In the genomic region with DNA sequence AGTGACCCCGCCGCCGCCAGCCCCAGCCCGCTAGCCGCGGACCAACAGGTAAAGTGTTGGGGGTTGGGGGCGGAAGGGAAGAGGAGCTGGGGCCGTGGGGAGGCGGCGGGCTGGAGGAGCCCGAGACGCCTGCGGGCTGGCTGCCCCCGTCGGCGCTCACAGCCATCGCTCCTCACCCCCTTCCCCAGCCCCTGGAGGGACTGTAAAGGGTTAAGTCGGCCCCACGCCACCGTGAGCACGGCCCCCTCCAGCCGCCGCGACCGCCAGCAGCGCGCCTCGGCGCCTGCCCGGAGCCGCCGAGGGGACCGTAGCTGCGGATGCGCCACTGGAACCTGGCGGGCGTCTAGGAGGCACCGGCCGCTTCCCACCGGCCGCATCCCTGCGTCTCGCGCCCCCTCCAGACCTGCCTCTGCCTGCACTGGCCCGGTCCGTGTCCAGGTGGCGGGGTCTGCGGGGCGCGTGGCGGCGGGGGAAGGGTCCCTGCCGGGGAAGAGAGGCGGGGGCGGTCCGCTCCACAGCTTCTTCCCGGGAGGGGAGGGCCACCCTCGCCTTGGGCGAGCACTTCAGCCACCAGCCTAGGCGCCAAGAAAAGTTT, we compare ENCODE assay signal across 8 cellular contexts. TPM values are rescaled to one million over a fixed set of nuclear protein-coding genes. Genes with fewer than 3 reads are reported as not detected.
DNase-seq lines count a peak whose midpoint lies in the region; ATAC-seq and TF ChIP-seq lines count a peak whose summit lies in the region.

No MANE protein-coding gene starts in this region.

- H3K9me3 ChIP-seq in BLaER1 treated with 17β-estradiol and CSF1 and Interleukin-3, amounts not matched to agents 10 nM and 100 nM (replicated peaks in 1 of 11), result no peaks in the 10 kb centered on the region
- H3K9me3 ChIP-seq in HUES6 (ENCODE audit: control insufficient read depth, insufficient read depth, low read depth, low read length) (no peaks in the 10 kb centered on the region), neuronal stem cell (replicated peaks in 1 of 2; ENCODE audit: control insufficient read depth in 2 of 2, insufficient read depth in 1 of 2, low read depth in 1 of 2, low read length in 2 of 2) (no peaks in the 10 kb centered on the region)

- ATAC-seq in GM19395 (IDR thresholded peaks at IDR 0.05; ENCODE audit: unreplicated experiment), result peak; percentile 32

- H3K36me3 ChIP-seq in BLaER1 treated with 17β-estradiol and CSF1 and Interleukin-3, amounts not matched to agents 10 nM and 100 nM, result peaks cover 0 to 5% (median 0%) of the 10 kb centered on the region in 11 experiments; a peak in 1 of 22 replicates
- H3K36me3 ChIP-seq in HUES6 (ENCODE audit: control insufficient read depth, insufficient read depth, low read length) (no peaks in the 10 kb centered on the region), neuronal stem cell (replicated peaks in 1 of 2; ENCODE audit: control insufficient read depth in 2 of 2, insufficient read depth in 2 of 2, low read length in 2 of 2) (no peaks in the 10 kb centered on the region)

- H4K20me1 ChIP-seq in BLaER1 treated with 17β-estradiol and CSF1 and Interleukin-3, amounts not matched to agents 10 nM and 100 nM, result peaks cover 0 to 17% (median 0%) of the 10 kb centered on the region in 11 experiments; a peak in 8 of 22 replicates

- peak overlapping the region; percentile 64 to 84 (median 77); a peak in 21 of 22 replicates for H3K9ac ChIP-seq in BLaER1 treated with 17β-estradiol and CSF1 and Interleukin-3, amounts not matched to agents 10 nM and 100 nM
- H3K9ac ChIP-seq in HUES6 (ENCODE audit: low read length), result peak overlapping the region; percentile 56
- peak overlapping the region; percentile 95 for H3K9ac ChIP-seq in neuronal stem cell (ENCODE audit: low read depth, low read length, poor library complexity)

- no peak overlapping the region for H2BK120ac ChIP-seq in neuronal stem cell (ENCODE audit: low read depth, low read length)

- H2BK5ac ChIP-seq in neuronal stem cell (ENCODE audit: low read length), result no peak overlapping the region

- peak overlapping the region; percentile 78 to 96 (median 94) for H3K4me2 ChIP-seq in BLaER1 treated with 17β-estradiol and CSF1 and Interleukin-3, amounts not matched to agents 10 nM and 100 nM
- peak overlapping the region; percentile 93 for H3K4me2 ChIP-seq in neuronal stem cell (ENCODE audit: insufficient read depth, low read length, poor library complexity, severe bottlenecking)

- no peak overlapping the region for H3K4ac ChIP-seq in neuronal stem cell (ENCODE audit: low read length)

- H2AFZ ChIP-seq in neuronal stem cell (ENCODE audit: low read length), result peak overlapping the region; percentile 100

- H3K27ac ChIP-seq in BLaER1 treated with 17β-estradiol and CSF1 and Interleukin-3, amounts not matched to agents 10 nM and 100 nM, result peak overlapping the region in 9 of 11 experiments; percentile 49 to 71 (median 65); a peak in 18 of 22 replicates
- no peak overlapping the region for H3K27ac ChIP-seq in HUES6 (ENCODE audit: low read depth, low read length)
- H3K27ac ChIP-seq in neuronal stem cell (replicated peaks; ENCODE audit: low read length), result peak overlapping the region; percentile 83

- no peak overlapping the region for H4K91ac ChIP-seq in neuronal stem cell (ENCODE audit: low read depth, low read length, poor library complexity)

- TF ChIP-seq CTCF in fibroblast of the aortic adventitia (IDR thresholded peaks at IDR 0.05; ENCODE audit: insufficient read depth, low read length), result no peak

- peaks cover 0 to 24% (median 12%) of the 10 kb centered on the region in 10 experiments; a peak in 14 of 20 replicates for H3K4me1 ChIP-seq in BLaER1 treated with 17β-estradiol and CSF1 and Interleukin-3, amounts not matched to agents 10 nM and 100 nM
- H3K4me1 ChIP-seq in HUES6 (ENCODE audit: control insufficient read depth, insufficient read depth, low read length), result peaks cover 16% of the 10 kb centered on the region
- H3K4me1 ChIP-seq in neuronal stem cell (ENCODE audit: control insufficient read depth in 2 of 2, insufficient read depth in 1 of 2, low read depth in 1 of 2, low read length in 2 of 2), result peaks cover 3 to 8% of the 10 kb centered on the region in 2 donors

- WGBS in neuronal stem cell (ENCODE audit: extremely low coverage in 2 of 2, insufficient read length in 2 of 2, insufficient replicate concordance in 1 of 2), 2 donors, result no CpG with 5 or more reads among the region's 60 CpGs

- H2BK12ac ChIP-seq in neuronal stem cell (ENCODE audit: low read length), result no peak overlapping the region

- H3K14ac ChIP-seq in neuronal stem cell (ENCODE audit: low read length), result no peak overlapping the region

- peak; percentile 74 for DNase-seq in activated CD8-positive, alpha-beta memory T cell treated with anti-CD3 and anti-CD28 coated beads for 24 hours
- no peak for DNase-seq in fibroblast of the aortic adventitia (ENCODE audit: low read depth)
- DNase-seq in neuronal stem cell (ENCODE audit: low spot score), result peak; percentile 57
- DNase-seq in NCI-H2107 (lab: John Stamatoyannopoulos, UW), result no peak
- DNase-seq in kidney tubule cell (ENCODE audit: low spot score), result no peak

- H2BK15ac ChIP-seq in neuronal stem cell (ENCODE audit: low read length), result peak overlapping the region; percentile 22

- H3K79me1 ChIP-seq in neuronal stem cell (ENCODE audit: low read depth, low read length), result no peaks in the 10 kb centered on the region

- H3K23ac ChIP-seq in neuronal stem cell (ENCODE audit: low read depth, low read length, poor library complexity), result peak overlapping the region; percentile 56

- peak overlapping the region; percentile 74 to 91 (median 86) for H3K4me3 ChIP-seq in BLaER1 treated with 17β-estradiol and CSF1 and Interleukin-3, amounts not matched to agents 10 nM and 100 nM
- H3K4me3 ChIP-seq in HUES6 (ENCODE audit: low read depth, low read length) (peak overlapping the region; percentile 83), fibroblast of the aortic adventitia (ENCODE audit: low read depth, low read length) (peak overlapping the region; percentile 63), neuronal stem cell (ENCODE audit: low read length in 2 of 2) (peak overlapping the region; percentile 69 to 87)

- no peak overlapping the region for H4K8ac ChIP-seq in neuronal stem cell (ENCODE audit: low read depth, low read length)

- H3K18ac ChIP-seq in neuronal stem cell (ENCODE audit: low read length), result peak overlapping the region; percentile 96

- peaks cover 22 to 40% (median 30%) of the 10 kb centered on the region in 11 experiments for H3K27me3 ChIP-seq in BLaER1 treated with 17β-estradiol and CSF1 and Interleukin-3, amounts not matched to agents 10 nM and 100 nM
- peaks cover 23% of the 10 kb centered on the region for H3K27me3 ChIP-seq in HUES6 (ENCODE audit: control insufficient read depth, insufficient read depth, low read length)
- peaks cover 0 to 21% (median 0%) of the 10 kb centered on the region in 3 experiments for H3K27me3 ChIP-seq in neuronal stem cell (ENCODE audit: control insufficient read depth in 3 of 3, insufficient read depth in 3 of 3, low read depth in 1 of 3, low read length in 3 of 3)

- H2AK5ac ChIP-seq in neuronal stem cell (ENCODE audit: low read depth, low read length), result peak overlapping the region; percentile 42

RNA-seq across cellular contexts. Expression of gene MED12L, which starts 0.5 kb away (rescaled TPM):
- total RNA-seq in fibroblast of the aortic adventitia (ENCODE audit: low replicate concordance), result 0.72 and 1.3 TPM in 2 replicates
- polyA plus RNA-seq in neuronal stem cell (2013, experiment 1 of 2), result 7.3 TPM
- 7.6 TPM for polyA plus RNA-seq in neuronal stem cell (2013, experiment 2 of 2)

Comparison
In these comparisons a context has a peak if more than half of its experiments do, and no peak if none do; other contexts are left out.
1. DNase-seq: peak in activated CD8-positive, alpha-beta memory T cell treated with anti-CD3 and anti-CD28 coated beads for 24 hours (single experiment) and neuronal stem cell (single experiment); none in fibroblast of the aortic adventitia (single experiment), NCI-H2107 (single experiment) and kidney tubule cell (single experiment).
2. Peak in every context shown above with its lines, with median percentiles within 50 percentile points of each other: H3K4me3 ChIP-seq and H3K9ac ChIP-seq.